In genomic region chr1:43947061-43947889, GRCh38 we compare ENCODE assay signal across 8 cellular contexts. TPM values are rescaled to one million over a fixed set of nuclear protein-coding genes. Genes with fewer than 3 reads are reported as not detected.
DNase-seq lines count a peak whose midpoint lies in the region; ATAC-seq lines count a peak whose summit lies in the region.

No MANE protein-coding gene starts in this region.

- peaks cover 4 to 33% (median 31%) of the 10 kb centered on the region in 5 donors for H3K4me1 ChIP-seq in subcutaneous abdominal adipose tissue (ENCODE audit: control insufficient read depth in 5 of 5, insufficient read depth in 5 of 5, low read length in 5 of 5)

- DNase-seq in D341Med (ENCODE audit: low spot score) (peak; percentile 38), EL (no peak), occipital lobe (lab: John Stamatoyannopoulos, UW) (no peak)

- peaks cover 2% of the 10 kb centered on the region for H3K9me3 ChIP-seq in iPS-18c (ENCODE audit: control insufficient read depth, insufficient read depth, low read length)
- no peaks in the 10 kb centered on the region for H3K9me3 ChIP-seq in subcutaneous abdominal adipose tissue (ENCODE audit: control insufficient read depth in 5 of 5, low read length in 5 of 5)

- peaks cover 7 to 17% (median 12%) of the 10 kb centered on the region in 5 donors for H3K36me3 ChIP-seq in subcutaneous abdominal adipose tissue (ENCODE audit: control insufficient read depth in 5 of 5, insufficient read depth in 5 of 5, low read length in 5 of 5)

- peak; percentile 6 for ATAC-seq in HG03103 (IDR thresholded peaks at IDR 0.05; ENCODE audit: low read depth, unreplicated experiment)
- ATAC-seq in HG03139 (IDR thresholded peaks at IDR 0.05; ENCODE audit: unreplicated experiment): no peak

- peak overlapping the region; percentile 78 for H3K4me3 ChIP-seq in iPS-18c (ENCODE audit: insufficient read depth, low read depth, low read length)
- H3K4me3 ChIP-seq in subcutaneous abdominal adipose tissue (ENCODE audit: low read depth in 1 of 5, low read length in 5 of 5): peak overlapping the region; percentile 90 to 98 (median 93)

- peak overlapping the region; percentile 89 to 100 (median 96) for H3K9ac ChIP-seq in subcutaneous abdominal adipose tissue (ENCODE audit: low read length in 5 of 5)

- H3K27ac ChIP-seq in adipose tissue (ENCODE audit: low read depth, low read length): peak overlapping the region; percentile 4
- H3K27ac ChIP-seq in subcutaneous abdominal adipose tissue (ENCODE audit: low read depth, low read length): peak overlapping the region; percentile 98

- H3K27me3 ChIP-seq in subcutaneous abdominal adipose tissue (ENCODE audit: control insufficient read depth in 5 of 5, insufficient read depth in 4 of 5, low read length in 5 of 5): no peaks in the 10 kb centered on the region

- WGBS in adipose tissue, 3 donors: 5 to 6% (median 5%) methylated on average over 27 of the region's 27 CpGs

RNA-seq across cellular contexts. Expression of gene IPO13, which starts 0.5 kb away (rescaled TPM):
- 10 to 100 TPM in 2 of 3 donors, 1 to 10 TPM in 1; 7.1 to 12.1 (median 10.7) TPM for polyA plus RNA-seq in adipose tissue
- 13.7 TPM for total RNA-seq in occipital lobe

RNA-seq across cellular contexts. Expression of gene ARTN, which starts 13.7 kb away (rescaled TPM):
- 1 to 10 TPM in 1 of 3 donors, under 1 TPM in 2; 0.74 to 1.3 (median 0.90) TPM for polyA plus RNA-seq in adipose tissue
- 0.62 TPM for total RNA-seq in occipital lobe

RNA-seq across cellular contexts. Expression of gene DPH2, which starts 22.5 kb away (rescaled TPM):
- polyA plus RNA-seq in adipose tissue: 10 to 100 TPM; 10.0 to 21.3 (median 14.6) TPM
- total RNA-seq in occipital lobe: 15.9 TPM

RNA-seq across cellular contexts. Expression of gene ATP6V0B, which starts 27.5 kb away (rescaled TPM):
- 100 to 1,000 TPM in 2 of 3 donors, 10 to 100 TPM in 1; 88.1 to 140 (median 123) TPM for polyA plus RNA-seq in adipose tissue
- 183 TPM for total RNA-seq in occipital lobe

RNA-seq across cellular contexts. Expression of gene B4GALT2, which starts 31.7 kb away (rescaled TPM):
- 10 to 100 TPM; 20.7 to 43.7 (median 36.7) TPM for polyA plus RNA-seq in adipose tissue
- total RNA-seq in occipital lobe: 93.9 TPM
